Comparison of ENCODE assay signal across 9 cellular contexts in the genomic region with DNA sequence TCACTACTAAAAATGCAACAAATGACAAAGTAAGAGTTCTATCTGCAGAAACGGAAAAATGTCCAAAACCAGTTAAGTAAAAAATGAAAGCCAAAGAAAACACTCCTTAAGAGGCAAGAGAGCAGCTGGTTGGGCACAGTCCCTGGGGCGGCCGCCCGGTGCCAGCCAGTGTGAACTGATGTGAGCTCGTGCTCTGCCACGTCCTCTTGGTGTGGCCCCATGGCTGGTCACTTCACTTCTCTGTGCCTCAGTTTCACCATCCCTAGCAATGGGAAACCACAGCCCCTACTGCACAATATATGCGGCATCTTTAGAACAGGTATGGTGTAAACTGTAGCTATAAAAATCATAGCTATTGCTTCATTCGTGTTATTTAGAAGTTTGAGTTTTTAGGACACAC. TPM values are rescaled to one million over a fixed set of nuclear protein-coding genes. Genes with fewer than 3 reads are reported as not detected.
DNase-seq lines count a peak whose midpoint lies in the region; ATAC-seq and TF ChIP-seq lines count a peak whose summit lies in the region.
"Had no signal": no experiment of that assay in that cellular context is flagged by ENCODE, and none has a peak within 500 bp of the region (broad histone marks: within the 10 kb centered on the region; RNA-seq: fewer than 3 reads in every experiment).

No MANE protein-coding gene starts in this region.

- H3K27me3 Mint-ChIP-seq in activated naive CD8-positive, alpha-beta T cell treated with anti-CD3 and anti-CD28 coated beads, Interleukin-2, amount 10 ng/mL, durations not matched to agents 7 days and 5 days = no peaks in the 10 kb centered on the region
- H3K27me3 Mint-ChIP-seq in naive thymus-derived CD4-positive, alpha-beta T cell = no peaks in the 10 kb centered on the region
- no peaks in the 10 kb centered on the region for H3K27me3 Mint-ChIP-seq in WTC11 (ENCODE audit: low read depth)

- H3K9me3 ChIP-seq in heart right ventricle (no peaks in the 10 kb centered on the region), right cardiac atrium (ENCODE audit: control insufficient read depth, low read length) (no peaks in the 10 kb centered on the region), mesenchymal stem cell (ENCODE audit: control insufficient read depth, low read length) (no peaks in the 10 kb centered on the region)
- no peaks in the 10 kb centered on the region for H3K9me3 ChIP-seq in naive thymus-derived CD4-positive, alpha-beta T cell (ENCODE audit: control insufficient read depth in 2 of 3, low read length in 3 of 3)

- H3K4me1 ChIP-seq in heart right ventricle (peaks cover 0 to 39% (median 7%) of the 10 kb centered on the region in 9 donors), right cardiac atrium (ENCODE audit: control insufficient read depth, insufficient read depth, low read length) (no peaks in the 10 kb centered on the region), mesenchymal stem cell (ENCODE audit: control insufficient read depth, insufficient read depth, low read depth, low read length) (peaks cover 21% of the 10 kb centered on the region)
- peaks cover 42 to 47% of the 10 kb centered on the region in 2 donors for H3K4me1 ChIP-seq in naive thymus-derived CD4-positive, alpha-beta T cell (ENCODE audit: control insufficient read depth in 2 of 2, insufficient read depth in 2 of 2, low read length in 2 of 2)

- H3K36me3 ChIP-seq in heart right ventricle (peaks cover 5 to 100% (median 85%) of the 10 kb centered on the region in 9 donors), mesenchymal stem cell (ENCODE audit: control insufficient read depth in 1 of 2, insufficient read depth in 2 of 2, low read depth in 1 of 2, low read length in 2 of 2) (peaks cover 75 to 92% of the 10 kb centered on the region in 2 experiments)
- peaks cover 24 to 71% (median 31%) of the 10 kb centered on the region in 3 experiments for H3K36me3 ChIP-seq in naive thymus-derived CD4-positive, alpha-beta T cell (ENCODE audit: control insufficient read depth in 2 of 3, insufficient read depth in 3 of 3, low read length in 3 of 3)

- 79 to 82% methylated on average over 8 of the region's 8 CpGs for WGBS in heart right ventricle, 2 donors
- WGBS in right cardiac atrium = 68% methylated on average over 8 of the region's 8 CpGs
- 96% methylated on average over 8 of the region's 8 CpGs for WGBS in mesenchymal stem cell

- H3K27ac Mint-ChIP-seq in activated naive CD8-positive, alpha-beta T cell treated with anti-CD3 and anti-CD28 coated beads, Interleukin-2, amount 10 ng/mL, durations not matched to agents 7 days and 5 days = peak overlapping the region; percentile 92
- H3K27ac Mint-ChIP-seq in naive thymus-derived CD4-positive, alpha-beta T cell = peak overlapping the region; percentile 94 to 99 (median 96)
- H3K27ac Mint-ChIP-seq in WTC11 = no peak overlapping the region

- no peak overlapping the region for H3K4me3 ChIP-seq in heart right ventricle
- H3K4me3 ChIP-seq in right cardiac atrium (ENCODE audit: low read length) = no peak overlapping the region
- peak overlapping the region; percentile 37 for H3K4me3 ChIP-seq in naive thymus-derived CD4-positive, alpha-beta T cell (ENCODE audit: low read length)
- H3K4me3 ChIP-seq in mesenchymal stem cell (ENCODE audit: insufficient read depth in 1 of 2, low read depth in 1 of 2, low read length in 2 of 2) = no peak overlapping the region

- H3K27ac ChIP-seq in heart right ventricle = peak overlapping the region in 7 of 10 donors; percentile 46 to 87 (median 56)
- H3K27ac ChIP-seq in right cardiac atrium (ENCODE audit: low read length) = no peak overlapping the region
- H3K27ac ChIP-seq in naive thymus-derived CD4-positive, alpha-beta T cell (ENCODE audit: low read depth, low read length) = peak overlapping the region; percentile 88
- H3K27ac ChIP-seq in mesenchymal stem cell (ENCODE audit: low read length, poor library complexity, severe bottlenecking) = no peak overlapping the region

- H3K4ac ChIP-seq in mesenchymal stem cell (ENCODE audit: low read depth in 1 of 2, low read length in 2 of 2) = no peak overlapping the region

- no peak for ATAC-seq in heart right ventricle
- no peak for ATAC-seq in right cardiac atrium
- no peak for ATAC-seq in activated naive CD8-positive, alpha-beta T cell treated with anti-CD3 and anti-CD28 coated beads, Interleukin-2, amount 10 ng/mL, durations not matched to agents 7 days and 5 days (ENCODE audit: low read depth)
- no peak for ATAC-seq in naive thymus-derived CD4-positive, alpha-beta T cell
- ATAC-seq in WTC11 = no peak

- no peak overlapping the region for H2AFZ ChIP-seq in mesenchymal stem cell (ENCODE audit: low read depth, low read length)

- H3K4me1 Mint-ChIP-seq in activated naive CD8-positive, alpha-beta T cell treated with anti-CD3 and anti-CD28 coated beads, Interleukin-2, amount 10 ng/mL, durations not matched to agents 7 days and 5 days = peaks cover 31% of the 10 kb centered on the region
- peaks cover 38 to 81% (median 61%) of the 10 kb centered on the region in 7 donors for H3K4me1 Mint-ChIP-seq in naive thymus-derived CD4-positive, alpha-beta T cell
- no peaks in the 10 kb centered on the region for H3K4me1 Mint-ChIP-seq in WTC11

- POLR2A ChIA-PET in activated naive CD8-positive, alpha-beta T cell treated with anti-CD3 and anti-CD28 coated beads, Interleukin-2, amount 10 ng/mL, durations not matched to agents 7 days and 5 days (lab: Charles Lee) = interaction anchor here (0.7 to 2.8 kb wide), 7 partner anchors 16 to 44 kb away, joined by 3 to 16 read pairs (median 4); a partner anchor contains a TSS
- POLR2A ChIA-PET in naive thymus-derived CD4-positive, alpha-beta T cell (lab: Charles Lee) = interaction anchor here (0.8 to 3.4 kb wide), 26 partner anchors 9 to 1365 kb away, joined by 3 to 23 read pairs (median 5); a partner anchor contains a TSS
- POLR2A ChIA-PET in WTC11 (lab: Charles Lee) = no interaction called here

- DNase-seq in heart right ventricle (no peak), right cardiac atrium (no peak), CD1c-positive myeloid dendritic cell (ENCODE audit: extremely low spot score) (no peak), mesenchymal stem cell (no peak), WTC11 (ENCODE audit: low spot score) (no peak), cortex of kidney (lab: John Stamatoyannopoulos, UW) (no peak)
- DNase-seq in activated naive CD8-positive, alpha-beta T cell treated with anti-CD3 and anti-CD28 coated beads, Interleukin-2, amount 10 ng/mL, durations not matched to agents 7 days and 5 days = no peak
- DNase-seq in naive thymus-derived CD4-positive, alpha-beta T cell = no peak
- DNase-seq: NCI-H1930 had no signal

- TF ChIP-seq CTCF in heart right ventricle (IDR thresholded peaks at IDR 0.05) = no peak
- TF ChIP-seq CTCF in WTC11 (IDR thresholded peaks at IDR 0.05) = no peak

- H2BK12ac ChIP-seq in mesenchymal stem cell (ENCODE audit: low read length in 2 of 2) = no peak overlapping the region

- H2BK5ac ChIP-seq in mesenchymal stem cell (ENCODE audit: low read depth, low read length, poor library complexity, severe bottlenecking) = no peak overlapping the region

- peaks cover 36% of the 10 kb centered on the region for H3K79me1 ChIP-seq in mesenchymal stem cell (replicated peaks; ENCODE audit: low read length, poor library complexity, severe bottlenecking)

- CTCF ChIA-PET in naive thymus-derived CD4-positive, alpha-beta T cell (lab: Charles Lee) = interaction anchor here (0.8 to 1.4 kb wide), 6 partner anchors 9 to 73 kb away, joined by 3 to 4 read pairs (median 3); no protein-coding TSS in a partner anchor
- CTCF ChIA-PET in WTC11 (lab: Charles Lee) = interaction anchor here (0.9 kb wide), 1 partner anchor 33 kb away, joined by 3 read pairs; no protein-coding TSS in a partner anchor

- no peak overlapping the region for H3K18ac ChIP-seq in mesenchymal stem cell (ENCODE audit: low read depth in 1 of 2, low read length in 2 of 2)

- intact Hi-C loops in heart right ventricle (cut with DNase I) (no loop called here), right cardiac atrium (cut with DNase I) (no loop called here)
- intact Hi-C loops in naive thymus-derived CD4-positive, alpha-beta T cell (cut with micrococcal nuclease) = loop anchor here (1.0 to 2.0 kb wide), 6 partner anchors 21 to 71 kb away; a partner anchor contains a TSS

- peaks cover 36% of the 10 kb centered on the region for H3K36me3 Mint-ChIP-seq in activated naive CD8-positive, alpha-beta T cell treated with anti-CD3 and anti-CD28 coated beads, Interleukin-2, amount 10 ng/mL, durations not matched to agents 7 days and 5 days
- H3K36me3 Mint-ChIP-seq in naive thymus-derived CD4-positive, alpha-beta T cell = peaks cover 14 to 70% (median 43%) of the 10 kb centered on the region in 5 donors
- H3K36me3 Mint-ChIP-seq in WTC11 = peaks cover 87% of the 10 kb centered on the region

- H3K4me3 Mint-ChIP-seq in activated naive CD8-positive, alpha-beta T cell treated with anti-CD3 and anti-CD28 coated beads, Interleukin-2, amount 10 ng/mL, durations not matched to agents 7 days and 5 days = peak overlapping the region; percentile 78
- H3K4me3 Mint-ChIP-seq in naive thymus-derived CD4-positive, alpha-beta T cell = peak overlapping the region; percentile 68 to 85 (median 78)
- H3K4me3 Mint-ChIP-seq in WTC11 = no peak overlapping the region

- no peak overlapping the region for H2BK15ac ChIP-seq in mesenchymal stem cell (ENCODE audit: low read depth, poor library complexity, severe bottlenecking)

- no peak overlapping the region for H2BK120ac ChIP-seq in mesenchymal stem cell (ENCODE audit: low read depth, low read length)

- H2AK5ac ChIP-seq in mesenchymal stem cell (ENCODE audit: low read length, severe bottlenecking) = no peak overlapping the region

- H3K27me3 ChIP-seq in heart right ventricle (no peaks in the 10 kb centered on the region), right cardiac atrium (ENCODE audit: control insufficient read depth, insufficient read depth) (no peaks in the 10 kb centered on the region), mesenchymal stem cell (ENCODE audit: control insufficient read depth in 1 of 2, insufficient read depth in 1 of 2, low read length in 2 of 2) (no peaks in the 10 kb centered on the region)
- no peaks in the 10 kb centered on the region for H3K27me3 ChIP-seq in naive thymus-derived CD4-positive, alpha-beta T cell (ENCODE audit: control insufficient read depth in 2 of 2, insufficient read depth in 2 of 2, low read length in 2 of 2)

- no peak overlapping the region for H3K4me2 ChIP-seq in mesenchymal stem cell (ENCODE audit: low read length, poor library complexity, severe bottlenecking)

- H3K14ac ChIP-seq in mesenchymal stem cell (ENCODE audit: low read length in 2 of 2) = no peak overlapping the region

- H4K91ac ChIP-seq in mesenchymal stem cell (ENCODE audit: low read length) = no peak overlapping the region

- no peak overlapping the region for H4K8ac ChIP-seq in mesenchymal stem cell (ENCODE audit: low read length)

- no peak overlapping the region for H3K23ac ChIP-seq in mesenchymal stem cell (ENCODE audit: low read length in 2 of 2)

- H3K9ac ChIP-seq in mesenchymal stem cell (ENCODE audit: low read length) = no peak overlapping the region

- H3K9me3 Mint-ChIP-seq in activated naive CD8-positive, alpha-beta T cell treated with anti-CD3 and anti-CD28 coated beads, Interleukin-2, amount 10 ng/mL, durations not matched to agents 7 days and 5 days = no peaks in the 10 kb centered on the region
- H3K9me3 Mint-ChIP-seq in naive thymus-derived CD4-positive, alpha-beta T cell = peaks cover 0 to 2% (median 0%) of the 10 kb centered on the region in 11 donors
- H3K9me3 Mint-ChIP-seq in WTC11 = no peaks in the 10 kb centered on the region

RNA-seq across cellular contexts. Expression of a gene that starts 21.2 kb away (rescaled TPM):
- total RNA-seq in heart right ventricle = 10 to 100 TPM; 20.1 to 28.8 (median 24.9) TPM
- 10 to 100 TPM; 10.0 to 15.4 TPM for polyA plus RNA-seq in heart right ventricle
- 10 to 100 TPM; 25.1 to 42.9 (median 29.0) TPM for total RNA-seq in right cardiac atrium
- polyA plus RNA-seq in right cardiac atrium = 16.2 TPM
- 10 to 100 TPM; 87.8 to 94.3 TPM for total RNA-seq in activated naive CD8-positive, alpha-beta T cell treated with anti-CD3 and anti-CD28 coated beads, Interleukin-2, amount 10 ng/mL, durations not matched to agents 7 days and 5 days
- total RNA-seq in naive thymus-derived CD4-positive, alpha-beta T cell = 100 to 1,000 TPM; 107 to 414 (median 154) TPM
- polyA plus RNA-seq in naive thymus-derived CD4-positive, alpha-beta T cell = 10 to 100 TPM; 37.4 to 46.9 TPM
- polyA plus RNA-seq in mesenchymal stem cell (2013, experiment 1 of 2) = 31.5 TPM
- 30.8 TPM for polyA plus RNA-seq in mesenchymal stem cell (2013, experiment 2 of 2)
- total RNA-seq in WTC11 (2021) = 62.0 to 74.0 TPM (median 65.8 TPM) in 3 replicates

RNA-seq across cellular contexts. Expression of a gene that starts 37.3 kb away (rescaled TPM):
- total RNA-seq in heart right ventricle (10 to 100 TPM; 23.5 to 46.9 (median 34.8) TPM), right cardiac atrium (10 to 100 TPM; 31.2 to 39.1 (median 36.7) TPM), WTC11 (2021) (15.1 to 20.0 TPM (median 15.8 TPM) in 3 replicates)
- polyA plus RNA-seq in heart right ventricle (10 to 100 TPM; 22.3 to 31.5 TPM), right cardiac atrium (22.5 TPM)
- total RNA-seq in activated naive CD8-positive, alpha-beta T cell treated with anti-CD3 and anti-CD28 coated beads, Interleukin-2, amount 10 ng/mL, durations not matched to agents 7 days and 5 days = 100 to 1,000 TPM; 180 to 200 TPM
- 100 to 1,000 TPM; 297 to 452 (median 420) TPM for total RNA-seq in naive thymus-derived CD4-positive, alpha-beta T cell
- polyA plus RNA-seq in naive thymus-derived CD4-positive, alpha-beta T cell = 100 to 1,000 TPM; 314 to 395 TPM
- 15.0 TPM for polyA plus RNA-seq in mesenchymal stem cell (2013, experiment 1 of 2)
- 14.3 TPM for polyA plus RNA-seq in mesenchymal stem cell (2013, experiment 2 of 2)

Comparison
In these comparisons a context has a peak if more than half of its experiments do, and no peak if none do; other contexts are left out.
1. H3K27ac ChIP-seq: peak in heart right ventricle (7 of 10) and naive thymus-derived CD4-positive, alpha-beta T cell (single experiment); none in right cardiac atrium (single experiment) and mesenchymal stem cell (single experiment).
2. intact Hi-C loops: an anchor here in naive thymus-derived CD4-positive, alpha-beta T cell (1.0 to 2.0 kb wide); none called in heart right ventricle and right cardiac atrium.